In genomic region chr7:27215356-27215755, GRCh38 we compare ENCODE assay signal across 23 cellular contexts. TPM values are rescaled to one million over a fixed set of nuclear protein-coding genes. Genes with fewer than 3 reads are reported as not detected.
"Had no signal": no experiment of that assay in that cellular context is flagged by ENCODE, and none has a peak within 500 bp of the region (broad histone marks: within the 10 kb centered on the region; RNA-seq: fewer than 3 reads in every experiment).

No MANE protein-coding gene starts in this region.

- FAIRE-seq: RCC 7860 had no signal

- DNase-seq: KBM-7, MV-4-11, NCI-H1048, NCI-H1105, NCI-H1417, NCI-H1436 treated with DMSO at 0.1 percent for 48 hours, NCI-H1694, NCI-H187 treated with DMSO at 0.1 percent for 48 hours, NCI-H2029 treated with DMSO at 0.1 percent for 48 hours, NCI-H2171 treated with DMSO at 0.1 percent for 48 hours, NCI-H345, NCI-H446 treated with DMSO at 0.1 percent for 48 hours, NCI-H510A treated with DMSO at 0.1 percent for 48 hours, NCI-H526, Right ventricle myocardium superior, RPMI8226, SIG-M5 had no signal

- H3K9me3 ChIP-seq: SJSA1 had no signal

- H3K4me3 ChIP-seq: SJSA1, SK-N-MC had no signal

- H3K27me3 ChIP-seq: SJSA1 had no signal

- H3K27ac ChIP-seq: SJSA1, SK-N-MC had no signal

- H3K36me3 ChIP-seq: SJSA1 had no signal

- H3K4me1 ChIP-seq: SJSA1 had no signal

RNA-seq across cellular contexts. Expression of gene HOXA13, which starts 15.5 kb away (rescaled TPM):
- total RNA-seq: MCF 10A, Right ventricle myocardium superior had no signal

RNA-seq across cellular contexts. Expression of gene EVX1, which starts 27.2 kb away (rescaled TPM):
- total RNA-seq: HT-29, LHCN-M2, MCF 10A, Right ventricle myocardium superior, SJSA1 had no signal

RNA-seq across cellular contexts. Expression of gene HOXA11, which starts 30.3 kb away (rescaled TPM):
- total RNA-seq: Right ventricle myocardium superior had no signal

RNA-seq across cellular contexts. Expression of gene HOXA10, which starts 41.2 kb away (rescaled TPM):
- total RNA-seq: Right ventricle myocardium superior had no signal

RNA-seq across cellular contexts. Expression of gene HOXA9, which starts 50.0 kb away (rescaled TPM):
- total RNA-seq: Right ventricle myocardium superior had no signal
